In genomic region chr6:36361071-36361470, GRCh38 we compare ENCODE assay signal across 12 cellular contexts. TPM values are rescaled to one million over a fixed set of nuclear protein-coding genes. Genes with fewer than 3 reads are reported as not detected.
DNase-seq lines count a peak whose midpoint lies in the region; ATAC-seq, FAIRE-seq and TF ChIP-seq lines count a peak whose summit lies in the region.
"Had no signal": no experiment of that assay in that cellular context is flagged by ENCODE, and none has a peak within 500 bp of the region (broad histone marks: within the 10 kb centered on the region; RNA-seq: fewer than 3 reads in every experiment).

No MANE protein-coding gene starts in this region.

- H3K27ac Mint-ChIP-seq in nephron progenitor cell: no peak overlapping the region
- H3K27ac Mint-ChIP-seq: CD4-positive, alpha-beta memory T cell had no signal

- POLR2A ChIA-PET in HEK293 (lab: Yijun Ruan, JAX) (no interaction called here), GM12878 (lab: Charles Lee) (interaction anchor here (0.6 to 1.8 kb wide), 4 partner anchors 20 to 58 kb away, joined by 3 to 6 read pairs (median 4); no protein-coding TSS in a partner anchor)

- TF ChIP-seq CTCF in GM12865 (IDR thresholded peaks at IDR 0.05; ENCODE audit: insufficient read depth, low read depth, low read length, missing control alignments) (no peak), HEK293 (tag by site-specific recombination; IDR thresholded peaks at IDR 0.05) (no peak), GM12878 (IDR thresholded peaks at IDR 0.05 in 2 of 3, conservative IDR thresholded peaks at IDR 0.05 in 1 of 3; ENCODE audit: control insufficient read depth in 2 of 3, extremely low read depth in 1 of 3, insufficient read depth in 1 of 3, low read depth in 3 of 3, low read length in 3 of 3) (no peak), psoas muscle (IDR thresholded peaks at IDR 0.05) (no peak), nephron progenitor cell (IDR thresholded peaks at IDR 0.05) (no peak)

- no peak overlapping the region; the same call in 1 of the 2 replicates for H3K4me2 ChIP-seq in GM12878 (ENCODE audit: control insufficient read depth, insufficient read depth)
- H3K4me2 ChIP-seq: SK-N-SH had no signal

- ATAC-seq in GM12878 (no peak), psoas muscle (peak in 1 of 4 donors; percentile 13), HG03565 (IDR thresholded peaks at IDR 0.05; ENCODE audit: unreplicated experiment) (no peak)

- no peak for FAIRE-seq in GM12878 (lab: Jason Lieb, UNC)

- RAD21 ChIA-PET in GM12878 (lab: Charles Lee; ENCODE audit: unreplicated experiment): interaction anchor here (0.6 to 11.7 kb wide), 15 partner anchors 9 to 332 kb away, joined by 3 to 311 read pairs (median 5); partner anchors contain the start of genes BNIP5, MAPK13 and MAPK14

- no peak overlapping the region; the same call in 1 of the 2 replicates for H2AFZ ChIP-seq in GM12878 (ENCODE audit: control insufficient read depth, low read depth, low read length)

- TF ChIP-seq EP300 in GM12878 (IDR thresholded peaks at IDR 0.05; ENCODE audit: borderline replicate concordance in 1 of 2, control insufficient read depth in 1 of 2, low read depth in 2 of 2, low read length in 2 of 2): no peak

- no peaks in the 10 kb centered on the region for H3K36me3 ChIP-seq in HEK293 (ENCODE audit: control insufficient read depth in 2 of 2, insufficient read depth in 1 of 2, low read length in 2 of 2)
- no peaks in the 10 kb centered on the region for H3K36me3 ChIP-seq in GM12878 (ENCODE audit: control insufficient read depth in 2 of 2, insufficient read depth in 2 of 2, low read length in 1 of 2)
- no peaks in the 10 kb centered on the region for H3K36me3 ChIP-seq in psoas muscle (ENCODE audit: insufficient read depth in 1 of 2, low read depth in 1 of 2)
- H3K36me3 ChIP-seq: MG63, Peyer's patch had no signal

- in situ Hi-C loops in GM12878 (cut with MboI): no loop called here

- H3K27ac ChIP-seq in HEK293 (ENCODE audit: extremely low read depth, low read depth, low read length) (no peak overlapping the region), GM12878 (ENCODE audit: control insufficient read depth, insufficient read depth) (no peak overlapping the region), psoas muscle (peak overlapping the region; percentile 25)
- H3K27ac ChIP-seq: Peyer's patch had no signal

- H3K4me1 Mint-ChIP-seq in nephron progenitor cell: peaks cover 8% of the 10 kb centered on the region

- H3K27me3 Mint-ChIP-seq in nephron progenitor cell (ENCODE audit: low read depth, poor library complexity): peaks cover 21% of the 10 kb centered on the region

- H4K20me1 ChIP-seq in GM12878 (ENCODE audit: control insufficient read depth, insufficient read depth): no peaks in the 10 kb centered on the region

- CTCF ChIA-PET in HEK293 (lab: Yijun Ruan, JAX): interaction anchor here (0.6 to 11.6 kb wide), 20 partner anchors 9 to 1935 kb away, joined by 3 to 234 read pairs (median 4); partner anchors contain the start of genes BNIP5 and MAPK14
- CTCF ChIA-PET in GM12878 (lab: Yijun Ruan, JAX): interaction anchor here (0.6 to 17.3 kb wide), 14 partner anchors 9 to 421 kb away, joined by 3 to 483 read pairs (median 6); partner anchors contain the start of genes BNIP5, MAPK13 and MAPK14

- H3K9me3 ChIP-seq in HEK293 (ENCODE audit: control insufficient read depth, insufficient read depth, low read depth, low read length) (no peaks in the 10 kb centered on the region), GM12878 (replicated peaks; ENCODE audit: control insufficient read depth, insufficient read depth, low read length) (no peaks in the 10 kb centered on the region), psoas muscle (no peaks in the 10 kb centered on the region)
- H3K9me3 ChIP-seq: MG63, Peyer's patch, SK-N-SH had no signal

- H3K9ac ChIP-seq in GM12878 (ENCODE audit: control insufficient read depth, insufficient read depth, low read length): no peak overlapping the region
- H3K9ac ChIP-seq: SK-N-SH had no signal

- no peak overlapping the region for H3K4me3 ChIP-seq in GM12865 (ENCODE audit: low read depth, low read length)
- H3K4me3 ChIP-seq in HEK293 (ENCODE audit: low read depth, low read length): no peak overlapping the region
- H3K4me3 ChIP-seq in GM12878: no peak overlapping the region
- H3K4me3 ChIP-seq in psoas muscle: no peak overlapping the region
- H3K4me3 ChIP-seq: MG63, Peyer's patch had no signal

- no peaks in the 10 kb centered on the region for H3K36me3 Mint-ChIP-seq in nephron progenitor cell (ENCODE audit: low read depth)

- H3K79me2 ChIP-seq in GM12878 (ENCODE audit: control insufficient read depth, insufficient read depth, low read length): no peaks in the 10 kb centered on the region

- DNase-seq in GM12865 (ENCODE audit: low read depth) (peak; percentile 64), GM12878 (ENCODE audit: low read depth, low spot score) (no peak), psoas muscle (no peak), nephron progenitor cell (no peak), NCI-H1092 (lab: John Stamatoyannopoulos, UW) (no peak)

- no peak for TF ChIP-seq RAD21 in GM12878 (IDR thresholded peaks at IDR 0.05; ENCODE audit: insufficient read depth, low read depth, low read length)

- WGBS in GM12878 (ENCODE audit: insufficient coverage, insufficient replicate concordance, low lambda C conversion rate, missing lambda C conversion rate): 20% methylated on average over 11 of the region's 11 CpGs
- WGBS in psoas muscle, 3 donors: 73 to 83% (median 79%) methylated on average over 11 of the region's 11 CpGs

- intact Hi-C loops in GM12878 (cut with micrococcal nuclease; ENCODE audit: unreplicated experiment): no loop called here
- intact Hi-C loops in psoas muscle (cut with DNase I): loop anchor here (5.0 to 10.0 kb wide), 3 partner anchors 236 to 336 kb away; partner anchors contain the start of genes MAPK14 (in 1 of the 2) and SLC26A8 (in 1 of the 2)

- TF ChIP-seq POLR2A in GM12878 (IDR thresholded peaks at IDR 0.05; ENCODE audit: low read depth, low read length): no peak

- H3K4me3 Mint-ChIP-seq in nephron progenitor cell: no peak overlapping the region

- no peaks in the 10 kb centered on the region for H3K9me3 Mint-ChIP-seq in nephron progenitor cell
- H3K9me3 Mint-ChIP-seq: CD4-positive, alpha-beta memory T cell had no signal

- BruUV-seq in GM12878 (replicated peaks; lab: Mats Ljungman, UMichigan): no TSS peak

- H3K4me1 ChIP-seq in HEK293 (ENCODE audit: control insufficient read depth, insufficient read depth, low read length) (no peaks in the 10 kb centered on the region), GM12878 (ENCODE audit: control insufficient read depth, insufficient read depth, low read length) (peaks cover 42% of the 10 kb centered on the region), psoas muscle (peaks cover 5% of the 10 kb centered on the region)

- H3K27me3 ChIP-seq in GM12878 (replicated peaks in 1 of 2; ENCODE audit: control insufficient read depth in 2 of 2, insufficient read depth in 2 of 2, low read length in 1 of 2): no peaks in the 10 kb centered on the region
- no peaks in the 10 kb centered on the region for H3K27me3 ChIP-seq in psoas muscle (ENCODE audit: insufficient read depth in 3 of 3, low read length in 2 of 3)
- H3K27me3 ChIP-seq: MG63, Peyer's patch had no signal

- SMC1A ChIA-PET in GM12878 (lab: Charles Lee; ENCODE audit: uncharacterized antibody, unreplicated experiment): interaction anchor here (0.7 to 19.6 kb wide), 12 partner anchors 8 to 332 kb away, joined by 3 to 386 read pairs (median 21); partner anchors contain the start of genes BNIP5, MAPK13, MAPK14 and SRSF3

TF ChIP-seq in HEK293, 187 proteins besides CTCF, POLR2A, EP300 and RAD21 (continues in another document):
- no peak for TF ChIP-seq ZFP69B (tag by site-specific recombination; IDR thresholded peaks at IDR 0.05)

TF ChIP-seq in GM12878, 131 proteins besides CTCF, POLR2A, EP300 and RAD21 (continues in another document):
- no peak for TF ChIP-seq SMAD1 (IDR thresholded peaks at IDR 0.05; ENCODE audit: low read depth, partially characterized antibody)

RNA-seq across cellular contexts. Expression of gene BNIP5, which starts 24.4 kb away (rescaled TPM):
- 0.48 and 0.86 TPM in 2 replicates for total RNA-seq in GM12878 (2013; cell fraction: nucleolus; rRNA removed)
- total RNA-seq in GM12878 (2014; rRNA removed) (0.05 and 0.06 TPM in 2 replicates), GM12878 (2014; rRNA removed; fragmentation: Illumina TruSeq; extraction: Trizol) (0.04 and 0.09 TPM in 2 replicates), GM12878 (2021) (0.08 and 0.13 TPM in 2 replicates), psoas muscle (not detected)
- polyA plus RNA-seq in GM12878 (2011; ENCODE audit: low read depth): 0.08 TPM
- polyA plus RNA-seq in GM12878 (2011; rRNA removed) (0.36 and 0.68 TPM in 2 replicates), GM12878 (2014; fragmentation: Illumina TruSeq; extraction: Trizol) (0.09 and 0.16 TPM in 2 replicates), GM12878 (2014; fragmentation: Nextera tagmentation; extraction: Ambion mirVana) (under 1 TPM in 1 of 2 experiments, not detected in 1; 0.02 TPM), GM12878 (2014; rRNA removed) (0.03 and 0.04 TPM in 2 replicates), GM12878 (2016; fragmentation: Nextera tagmentation; extraction: Ambion mirVana) (under 1 TPM in 1 of 2 experiments, not detected in 1; 0.04 TPM), psoas muscle (under 1 TPM in 1 of 3 donors, not detected in 2; 0.01 TPM)
- 0.35 and 0.40 TPM in 2 replicates for polyA plus RNA-seq in GM12878 (2011; cell fraction: cytosol; rRNA removed)
- 0.23 and 0.40 TPM in 2 replicates for polyA plus RNA-seq in GM12878 (2011; cell fraction: nucleus; rRNA removed)
- polyA plus RNA-seq in GM12878 (2012): 0.12 and 0.13 TPM in 2 replicates
- 0.21 and 0.29 TPM in 2 replicates for polyA minus RNA-seq in GM12878 (2011; rRNA and poly(A)+ RNA removed)
- not detected in 2 replicates for polyA minus RNA-seq in GM12878 (2011; cell fraction: cytosol; rRNA and poly(A)+ RNA removed)
- polyA minus RNA-seq in GM12878 (2011; cell fraction: nucleus; rRNA and poly(A)+ RNA removed): 0.10 and 0.12 TPM in 2 replicates
- total RNA-seq: CD4-positive, alpha-beta memory T cell; Right ventricle myocardium superior had no signal
- polyA plus RNA-seq: CD4-positive, alpha-beta memory T cell; SK-N-SH had no signal

RNA-seq across cellular contexts. Expression of gene ETV7, which starts 26.4 kb away (rescaled TPM):
- 0.25 TPM in 1 of 2 replicates, not detected in the other for total RNA-seq in GM12878 (2013; cell fraction: nucleolus; rRNA removed)
- 1.8 and 2.6 TPM in 2 replicates for total RNA-seq in GM12878 (2014; rRNA removed)
- total RNA-seq in GM12878 (2014; rRNA removed; fragmentation: Illumina TruSeq; extraction: Trizol): 1.1 and 1.3 TPM in 2 replicates
- total RNA-seq in GM12878 (2021): 1.6 and 1.9 TPM in 2 replicates
- polyA plus RNA-seq in GM12878 (2011; ENCODE audit: low read depth): 2.2 TPM
- 0.04 TPM in 1 of 2 replicates, not detected in the other for polyA plus RNA-seq in GM12878 (2011; rRNA removed)
- 0.06 and 0.07 TPM in 2 replicates for polyA plus RNA-seq in GM12878 (2011; cell fraction: cytosol; rRNA removed)
- not detected in 2 replicates for polyA plus RNA-seq in GM12878 (2011; cell fraction: nucleus; rRNA removed)
- polyA plus RNA-seq in GM12878 (2012): 4.4 and 5.6 TPM in 2 replicates
- polyA plus RNA-seq in GM12878 (2014; fragmentation: Illumina TruSeq; extraction: Trizol): 1.3 TPM in 2 replicates
- under 1 TPM; 0.23 to 0.27 TPM for polyA plus RNA-seq in GM12878 (2014; fragmentation: Nextera tagmentation; extraction: Ambion mirVana)
- polyA plus RNA-seq in GM12878 (2014; rRNA removed): 1.8 and 2.1 TPM in 2 replicates
- 1 to 10 TPM; 1.2 to 1.5 TPM for polyA plus RNA-seq in GM12878 (2016; fragmentation: Nextera tagmentation; extraction: Ambion mirVana)
- 0.26 TPM in 1 of 2 replicates, not detected in the other for polyA minus RNA-seq in GM12878 (2011; rRNA and poly(A)+ RNA removed)
- polyA minus RNA-seq in GM12878 (2011; cell fraction: cytosol; rRNA and poly(A)+ RNA removed): not detected in 2 replicates
- 0.12 TPM in 1 of 2 replicates, not detected in the other for polyA minus RNA-seq in GM12878 (2011; cell fraction: nucleus; rRNA and poly(A)+ RNA removed)
- total RNA-seq in psoas muscle: not detected
- polyA plus RNA-seq in psoas muscle: under 1 TPM in 2 of 3 donors, not detected in 1; 0.06 to 0.09 TPM
- total RNA-seq: Right ventricle myocardium superior had no signal
